ENCODE assay signal across 14 cellular contexts in genomic region chr7:84085147-84085546, GRCh38.
DNase-seq lines count a peak whose midpoint lies in the region; ATAC-seq and TF ChIP-seq lines count a peak whose summit lies in the region.
"Had no signal": no experiment of that assay in that cellular context is flagged by ENCODE, and none has a peak within 500 bp of the region (broad histone marks: within the 10 kb centered on the region; RNA-seq: fewer than 3 reads in every experiment).

No MANE protein-coding gene starts in this region.

- no peak for TF ChIP-seq RAD21 in HCT116 (IDR thresholded peaks at IDR 0.05; ENCODE audit: low read depth)

- ATAC-seq in HCT116, result 0 out of 2 replicates have a peak, but pooled peaks have one; percentile 20
- ATAC-seq in RWPE2 (ENCODE audit: low read depth), result peak; percentile 67; the same call in 2 of the 3 replicates
- no peak for ATAC-seq in HG02623 (IDR thresholded peaks at IDR 0.05; ENCODE audit: unreplicated experiment)
- ATAC-seq: stimulated activated memory B cell treated with anti-CD40 and anti-IgM and Interleukin-4, amounts not matched to agents 10 μg/mL and 1 μg/mL and 100 μg/mL, for 72 hours had no signal

- no peaks in the 10 kb centered on the region for H3K79me2 ChIP-seq in HCT116 (ENCODE audit: insufficient read depth, low read length)
- H3K79me2 ChIP-seq: hepatocyte, parathyroid adenoma had no signal

- BruUV-seq in A673 (replicated peaks; lab: Mats Ljungman, UMichigan) (no TSS peak), HCT116 (replicated peaks; lab: Mats Ljungman, UMichigan) (no TSS peak)

- TF ChIP-seq CTCF in A673 (conservative IDR thresholded peaks at IDR 0.05; ENCODE audit: low read depth, low read length), result no peak
- no peak for TF ChIP-seq CTCF in HCT116 (IDR thresholded peaks at IDR 0.05 in 2 of 3, conservative IDR thresholded peaks at IDR 0.05 in 1 of 3; ENCODE audit: borderline replicate concordance in 1 of 3, insufficient read depth in 1 of 3, low read depth in 2 of 3, low read length in 2 of 3)
- TF ChIP-seq CTCF in RWPE2 (IDR thresholded peaks at IDR 0.05; ENCODE audit: poor library complexity, severe bottlenecking), result no peak
- no peak for TF ChIP-seq CTCF in fibroblast of the aortic adventitia (IDR thresholded peaks at IDR 0.05; ENCODE audit: insufficient read depth, low read length)

- intact Hi-C loops in A673 (cut with micrococcal nuclease; ENCODE audit: unreplicated experiment), result no loop called here
- intact Hi-C loops in HCT116 (cut with micrococcal nuclease), result no loop called here

- no peaks in the 10 kb centered on the region for H3K36me3 ChIP-seq in A673 (ENCODE audit: insufficient read depth, low read length, poor library complexity, severe bottlenecking)
- no peaks in the 10 kb centered on the region for H3K36me3 ChIP-seq in HCT116 (ENCODE audit: control insufficient read depth in 1 of 2, insufficient read depth in 2 of 2, low read length in 2 of 2)
- no peaks in the 10 kb centered on the region for H3K36me3 ChIP-seq in RWPE2 (ENCODE audit: low read depth)

- H4K20me1 ChIP-seq in HCT116 (ENCODE audit: insufficient read depth), result no peaks in the 10 kb centered on the region

- RAD21 ChIA-PET in HCT116 (lab: Charles Lee; ENCODE audit: low non-redundant PET in 1 of 2, low total read pairs in 2 of 2, uncharacterized antibody in 2 of 2, unreplicated experiment in 2 of 2), result no interaction called here

- H3K4me2 ChIP-seq in HCT116 (ENCODE audit: low read length), result peak overlapping the region; percentile 12; the same call in 1 of the 2 replicates
- H3K4me2 ChIP-seq: hepatocyte had no signal

- H3K9me2 ChIP-seq in HCT116 (ENCODE audit: insufficient read depth), result no peaks in the 10 kb centered on the region

- H2AFZ ChIP-seq in HCT116 (ENCODE audit: low read depth, low read length, poor library complexity, severe bottlenecking), result peak overlapping the region; percentile 28
- H2AFZ ChIP-seq: hepatocyte, parathyroid adenoma had no signal

- POLR2A ChIA-PET in A673 (lab: Charles Lee; ENCODE audit: low non-redundant PET), result no interaction called here
- POLR2A ChIA-PET in HCT116 (lab: Charles Lee), result no interaction called here

- H3K9ac ChIP-seq in HCT116 (ENCODE audit: low read length), result no peak overlapping the region
- H3K9ac ChIP-seq: parathyroid adenoma had no signal

- CTCF ChIA-PET in A673 (lab: Charles Lee) (no interaction called here), HCT116 (lab: Charles Lee) (no interaction called here)

- H3K27me3 ChIP-seq in A673 (replicated peaks; ENCODE audit: insufficient read depth, low read depth, low read length, poor library complexity), result no peaks in the 10 kb centered on the region
- H3K27me3 ChIP-seq in HCT116 (ENCODE audit: insufficient read depth, low read length), result no peaks in the 10 kb centered on the region
- H3K27me3 ChIP-seq in RWPE2 (ENCODE audit: insufficient read depth, poor library complexity, severe bottlenecking), result no peaks in the 10 kb centered on the region
- H3K27me3 ChIP-seq: hepatocyte had no signal

- H3K4me3 ChIP-seq in A673 (ENCODE audit: low read depth, low read length, poor library complexity, severe bottlenecking) (no peak overlapping the region), HCT116 (replicated peaks in 1 of 2; ENCODE audit: low read depth in 1 of 2, low read length in 2 of 2) (no peak overlapping the region), RWPE2 (ENCODE audit: severe bottlenecking) (no peak overlapping the region), fibroblast of the aortic adventitia (ENCODE audit: low read depth, low read length) (no peak overlapping the region)
- H3K4me3 ChIP-seq: hepatocyte had no signal

- H3K27ac ChIP-seq in A673 (ENCODE audit: low read depth, low read length, poor library complexity, severe bottlenecking) (peak overlapping the region; percentile 77), HCT116 (ENCODE audit: low read depth, low read length) (no peak overlapping the region), RWPE2 (ENCODE audit: poor library complexity, severe bottlenecking) (peak overlapping the region; percentile 38)
- H3K27ac ChIP-seq: hepatocyte, parathyroid adenoma had no signal

- no peak for TF ChIP-seq POLR2A in HCT116 (IDR thresholded peaks at IDR 0.05; ENCODE audit: borderline replicate concordance, extremely low read depth, insufficient read depth, insufficient read length)

- H3K4me1 ChIP-seq in A673 (ENCODE audit: insufficient read depth, low read length, poor library complexity, severe bottlenecking) (peaks cover 43% of the 10 kb centered on the region), HCT116 (ENCODE audit: control insufficient read depth in 1 of 2, insufficient read depth in 2 of 2, low read length in 2 of 2) (peaks cover 2 to 8% of the 10 kb centered on the region in 2 experiments; a peak in 3 of 4 replicates), RWPE2 (ENCODE audit: insufficient read depth, poor library complexity, severe bottlenecking) (peaks cover 37% of the 10 kb centered on the region)
- H3K4me1 ChIP-seq: parathyroid adenoma had no signal

- DNase-seq in A673 (ENCODE audit: low spot score) (peak; percentile 82), HCT116 (ENCODE audit: low read depth, low spot score) (no peak), RWPE2 (ENCODE audit: low spot score) (no peak), fibroblast of the aortic adventitia (ENCODE audit: low read depth) (peak; percentile 49), globus pallidus (ENCODE audit: low spot score) (no peak), NCI-H345 (lab: John Stamatoyannopoulos, UW) (no peak), DMS79 treated with DMSO at 0.1 percent for 48 hours (lab: John Stamatoyannopoulos, UW) (no peak)
- DNase-seq: amygdala, Karpas-422, NCI-H510A treated with DMSO at 0.1 percent for 48 hours had no signal

- H3K9me3 ChIP-seq in A673 (ENCODE audit: low read depth, low read length, poor library complexity, severe bottlenecking) (no peaks in the 10 kb centered on the region), HCT116 (ENCODE audit: control insufficient read depth in 1 of 2, insufficient read depth in 1 of 2, low read depth in 1 of 2, low read length in 2 of 2) (no peaks in the 10 kb centered on the region), RWPE2 (ENCODE audit: severe bottlenecking) (no peaks in the 10 kb centered on the region)

TF ChIP-seq in HCT116, 20 proteins besides CTCF, POLR2A, EP300 and RAD21:
- no peak for TF ChIP-seq ZFX (IDR thresholded peaks at IDR 0.05)
- no peak for TF ChIP-seq ELF1 (IDR thresholded peaks at IDR 0.05; ENCODE audit: borderline replicate concordance, low read depth)
- no peak for TF ChIP-seq EZH2 (IDR thresholded peaks at IDR 0.05)
- TF ChIP-seq TCF7L2 (IDR thresholded peaks at IDR 0.05; ENCODE audit: borderline replicate concordance, extremely low read depth, insufficient read depth, insufficient read length), result no peak
- no peak for TF ChIP-seq ATF3 (IDR thresholded peaks at IDR 0.05)
- no peak for TF ChIP-seq SRF (IDR thresholded peaks at IDR 0.05; ENCODE audit: low read depth)
- TF ChIP-seq EGR1 (IDR thresholded peaks at IDR 0.05; ENCODE audit: low read depth), result no peak
- no peak for TF ChIP-seq CBX3 (IDR thresholded peaks at IDR 0.05; ENCODE audit: low read depth)
- TF ChIP-seq SP1 (IDR thresholded peaks at IDR 0.05; ENCODE audit: low read depth), result no peak
- no peak for TF ChIP-seq EZH2phosphoT487 (IDR thresholded peaks at IDR 0.05; ENCODE audit: borderline replicate concordance)
- TF ChIP-seq REST (IDR thresholded peaks at IDR 0.05; ENCODE audit: low read depth), result no peak
- TF ChIP-seq YY1 (IDR thresholded peaks at IDR 0.05; ENCODE audit: extremely low read depth, insufficient replicate concordance, low read depth, low read length), result no peak
- TF ChIP-seq ZNF274 (IDR thresholded peaks at IDR 0.05; ENCODE audit: low read depth, low read length), result no peak
TF ChIP-seq in HCT116: peak in this region for 0.

Comparison
In these comparisons a context has a peak if more than half of its experiments do, and no peak if none do; other contexts are left out.
1. DNase-seq: peak in A673 (single experiment) and fibroblast of the aortic adventitia (single experiment); none in HCT116 (single experiment), RWPE2 (single experiment), globus pallidus (single experiment), NCI-H345 (single experiment) and DMS79 treated with DMSO at 0.1 percent for 48 hours (single experiment).